9 cellular contexts compared by ENCODE assay signal in genomic region chr16:31105677-31106213, GRCh38. TPM values are rescaled to one million over a fixed set of nuclear protein-coding genes. Genes with fewer than 3 reads are reported as not detected.
DNase-seq lines count a peak whose midpoint lies in the region; ATAC-seq and TF ChIP-seq lines count a peak whose summit lies in the region.
"Had no signal": no experiment of that assay in that cellular context is flagged by ENCODE, and none has a peak within 500 bp of the region (broad histone marks: within the 10 kb centered on the region; RNA-seq: fewer than 3 reads in every experiment).

No MANE protein-coding gene starts in this region.

- ATAC-seq in CD4-positive, CD25-positive, alpha-beta regulatory T cell (ENCODE audit: low read depth in 2 of 2): peak; percentile 71 to 81
- ATAC-seq in GM21423 (IDR thresholded peaks at IDR 0.05; ENCODE audit: unreplicated experiment): peak; percentile 44

- intact Hi-C loops in activated CD4-positive, alpha-beta memory T cell treated with anti-CD3 and anti-CD28 coated beads for 36 hours (cut with micrococcal nuclease): loop anchor here (2.0 to 5.0 kb wide), 2 partner anchors 37 to 73 kb away; partner anchors contain the start of gene STX4

- H3K4me3 Mint-ChIP-seq in CD4-positive, CD25-positive, alpha-beta regulatory T cell: peak overlapping the region in 2 of 4 donors; percentile 11 to 58
- H3K4me3 Mint-ChIP-seq in activated CD4-positive, alpha-beta memory T cell treated with anti-CD3 and anti-CD28 coated beads for 36 hours: no peak overlapping the region
- H3K4me3 Mint-ChIP-seq in mesothelial cell of epicardium: no peak overlapping the region
- H3K4me3 Mint-ChIP-seq: T-helper 1 cell treated with Interleukin-12 subunit alpha and Interleukin-12 subunit beta and Interleukin-4 antibody, amounts not matched to agents 30 μg/mL and 1 μg/mL, for 36 hours had no signal

- peak overlapping the region in 2 of 3 donors; percentile 36 to 43 for H3K27ac Mint-ChIP-seq in CD4-positive, CD25-positive, alpha-beta regulatory T cell
- peak overlapping the region; percentile 45 for H3K27ac Mint-ChIP-seq in activated CD4-positive, alpha-beta memory T cell treated with anti-CD3 and anti-CD28 coated beads for 36 hours
- H3K27ac Mint-ChIP-seq in mesothelial cell of epicardium: no peak overlapping the region
- H3K27ac Mint-ChIP-seq: T-helper 1 cell treated with Interleukin-12 subunit alpha and Interleukin-12 subunit beta and Interleukin-4 antibody, amounts not matched to agents 30 μg/mL and 1 μg/mL, for 36 hours had no signal

- peaks cover 0 to 1% (median 0%) of the 10 kb centered on the region in 7 donors for H3K9me3 Mint-ChIP-seq in CD4-positive, CD25-positive, alpha-beta regulatory T cell
- H3K9me3 Mint-ChIP-seq in activated CD4-positive, alpha-beta memory T cell treated with anti-CD3 and anti-CD28 coated beads for 36 hours: no peaks in the 10 kb centered on the region
- H3K9me3 Mint-ChIP-seq in mesothelial cell of epicardium: no peaks in the 10 kb centered on the region
- H3K9me3 Mint-ChIP-seq: T-helper 1 cell treated with Interleukin-12 subunit alpha and Interleukin-12 subunit beta and Interleukin-4 antibody, amounts not matched to agents 30 μg/mL and 1 μg/mL, for 36 hours had no signal

- peak; percentile 82 for TF ChIP-seq CTCF in mesothelial cell of epicardium (IDR thresholded peaks at IDR 0.05; ENCODE audit: unreplicated experiment)

- H3K27me3 Mint-ChIP-seq in CD4-positive, CD25-positive, alpha-beta regulatory T cell: no peaks in the 10 kb centered on the region
- H3K27me3 Mint-ChIP-seq in activated CD4-positive, alpha-beta memory T cell treated with anti-CD3 and anti-CD28 coated beads for 36 hours: no peaks in the 10 kb centered on the region
- no peaks in the 10 kb centered on the region for H3K27me3 Mint-ChIP-seq in mesothelial cell of epicardium (ENCODE audit: low read depth)

- H3K27ac ChIP-seq in CD4-positive, CD25-positive, alpha-beta regulatory T cell (ENCODE audit: insufficient read depth, low read length, poor library complexity, severe bottlenecking): no peak overlapping the region

- peak; percentile 69 to 71 (median 69) for DNase-seq in CD4-positive, CD25-positive, alpha-beta regulatory T cell
- DNase-seq in NCI-H2196 treated with DMSO at 0.1 percent for 48 hours (lab: John Stamatoyannopoulos, UW; ENCODE audit: unreplicated experiment) (peak; percentile 66), mesothelial cell of epicardium (ENCODE audit: low spot score in 2 of 2, unreplicated experiment in 2 of 2) (peak in 1 of 2 experiments; percentile 77), amniotic stem cell (lab: John Stamatoyannopoulos, UW) (no peak)
- DNase-seq in activated CD4-positive, alpha-beta memory T cell treated with anti-CD3 and anti-CD28 coated beads for 36 hours: peak; percentile 86
- peak; percentile 68 for DNase-seq in effector CD4-positive, alpha-beta T cell
- peak; percentile 82 to 88 for DNase-seq in stimulated activated CD8-positive, alpha-beta memory T cell treated with anti-CD3 and anti-CD28 coated beads, Interleukin-2, amount 100 ng/mL, for 48 hours (ENCODE audit: low read depth in 2 of 2)

- peaks cover 8 to 24% (median 10%) of the 10 kb centered on the region in 4 donors for H3K4me1 Mint-ChIP-seq in CD4-positive, CD25-positive, alpha-beta regulatory T cell
- peaks cover 18% of the 10 kb centered on the region for H3K4me1 Mint-ChIP-seq in activated CD4-positive, alpha-beta memory T cell treated with anti-CD3 and anti-CD28 coated beads for 36 hours (ENCODE audit: low read depth)
- peaks cover 6% of the 10 kb centered on the region for H3K4me1 Mint-ChIP-seq in mesothelial cell of epicardium

- peaks cover 5% of the 10 kb centered on the region for H3K36me3 Mint-ChIP-seq in CD4-positive, CD25-positive, alpha-beta regulatory T cell
- peaks cover 9% of the 10 kb centered on the region for H3K36me3 Mint-ChIP-seq in activated CD4-positive, alpha-beta memory T cell treated with anti-CD3 and anti-CD28 coated beads for 36 hours
- H3K36me3 Mint-ChIP-seq in mesothelial cell of epicardium: peaks cover 9% of the 10 kb centered on the region

- H3K4me1 ChIP-seq in CD4-positive, CD25-positive, alpha-beta regulatory T cell (ENCODE audit: control insufficient read depth, insufficient read depth, low read length, poor library complexity, severe bottlenecking): peaks cover 18% of the 10 kb centered on the region

- no peak overlapping the region for H3K4me3 ChIP-seq in CD4-positive, CD25-positive, alpha-beta regulatory T cell (ENCODE audit: low read depth, low read length)

- peaks cover 5% of the 10 kb centered on the region for H3K36me3 ChIP-seq in CD4-positive, CD25-positive, alpha-beta regulatory T cell (ENCODE audit: control insufficient read depth, insufficient read depth, low read length)

- H3K9me3 ChIP-seq in CD4-positive, CD25-positive, alpha-beta regulatory T cell (ENCODE audit: control insufficient read depth in 2 of 2, low read length in 2 of 2): no peaks in the 10 kb centered on the region

- no peaks in the 10 kb centered on the region for H3K27me3 ChIP-seq in CD4-positive, CD25-positive, alpha-beta regulatory T cell (ENCODE audit: control insufficient read depth, insufficient read depth, low read length)

- CTCF ChIA-PET in activated CD4-positive, alpha-beta memory T cell treated with anti-CD3 and anti-CD28 coated beads for 36 hours (lab: Charles Lee): no interaction called here

- POLR2A ChIA-PET in activated CD4-positive, alpha-beta memory T cell treated with anti-CD3 and anti-CD28 coated beads for 36 hours (lab: Charles Lee): no interaction called here

RNA-seq across cellular contexts. Expression of gene BCKDK, which starts 2.4 kb away (rescaled TPM):
- total RNA-seq in CD4-positive, CD25-positive, alpha-beta regulatory T cell: 8.2 TPM
- 10 to 100 TPM; 19.5 to 24.7 (median 23.5) TPM for polyA plus RNA-seq in CD4-positive, CD25-positive, alpha-beta regulatory T cell
- 10 to 100 TPM; 38.5 to 40.5 TPM for total RNA-seq in activated CD4-positive, alpha-beta memory T cell treated with anti-CD3 and anti-CD28 coated beads for 36 hours
- total RNA-seq in mesothelial cell of epicardium: 36.4 to 37.3 TPM (median 37.0 TPM) in 3 replicates

RNA-seq across cellular contexts. Expression of gene VKORC1, which starts 11.1 kb away (rescaled TPM):
- 38.1 TPM for total RNA-seq in CD4-positive, CD25-positive, alpha-beta regulatory T cell
- 100 to 1,000 TPM in 3 of 4 donors, 10 to 100 TPM in 1; 97.8 to 113 (median 105) TPM for polyA plus RNA-seq in CD4-positive, CD25-positive, alpha-beta regulatory T cell
- total RNA-seq in activated CD4-positive, alpha-beta memory T cell treated with anti-CD3 and anti-CD28 coated beads for 36 hours: 10 to 100 TPM; 67.3 to 72.3 TPM
- total RNA-seq in mesothelial cell of epicardium: 48.6 to 53.7 TPM (median 49.5 TPM) in 3 replicates

RNA-seq across cellular contexts. Expression of gene KAT8, which starts 11.7 kb away (rescaled TPM):
- 103 TPM for total RNA-seq in CD4-positive, CD25-positive, alpha-beta regulatory T cell
- polyA plus RNA-seq in CD4-positive, CD25-positive, alpha-beta regulatory T cell: 10 to 100 TPM; 31.8 to 49.2 (median 44.4) TPM
- total RNA-seq in activated CD4-positive, alpha-beta memory T cell treated with anti-CD3 and anti-CD28 coated beads for 36 hours: 10 to 100 TPM; 48.8 to 49.6 TPM
- total RNA-seq in mesothelial cell of epicardium: 72.1 to 76.4 TPM (median 75.7 TPM) in 3 replicates

RNA-seq across cellular contexts. Expression of gene PRSS53, which starts 17.0 kb away (rescaled TPM):
- total RNA-seq in CD4-positive, CD25-positive, alpha-beta regulatory T cell: 8.2 TPM
- polyA plus RNA-seq in CD4-positive, CD25-positive, alpha-beta regulatory T cell: 1 to 10 TPM in 1 of 4 donors, under 1 TPM in 3; 0.41 to 1.7 (median 0.59) TPM
- 1 to 10 TPM; 3.4 to 5.3 TPM for total RNA-seq in activated CD4-positive, alpha-beta memory T cell treated with anti-CD3 and anti-CD28 coated beads for 36 hours
- 4.0 to 4.9 TPM (median 4.5 TPM) in 3 replicates for total RNA-seq in mesothelial cell of epicardium

RNA-seq across cellular contexts. Expression of gene PRSS8, which starts 29.8 kb away (rescaled TPM):
- not detected for total RNA-seq in CD4-positive, CD25-positive, alpha-beta regulatory T cell
- polyA plus RNA-seq in CD4-positive, CD25-positive, alpha-beta regulatory T cell: not detected
- total RNA-seq in activated CD4-positive, alpha-beta memory T cell treated with anti-CD3 and anti-CD28 coated beads for 36 hours: not detected
- total RNA-seq in mesothelial cell of epicardium: 79.1 to 84.3 TPM (median 79.9 TPM) in 3 replicates
